Comparison of ENCODE assay signal across 31 cellular contexts in the genomic region with DNA sequence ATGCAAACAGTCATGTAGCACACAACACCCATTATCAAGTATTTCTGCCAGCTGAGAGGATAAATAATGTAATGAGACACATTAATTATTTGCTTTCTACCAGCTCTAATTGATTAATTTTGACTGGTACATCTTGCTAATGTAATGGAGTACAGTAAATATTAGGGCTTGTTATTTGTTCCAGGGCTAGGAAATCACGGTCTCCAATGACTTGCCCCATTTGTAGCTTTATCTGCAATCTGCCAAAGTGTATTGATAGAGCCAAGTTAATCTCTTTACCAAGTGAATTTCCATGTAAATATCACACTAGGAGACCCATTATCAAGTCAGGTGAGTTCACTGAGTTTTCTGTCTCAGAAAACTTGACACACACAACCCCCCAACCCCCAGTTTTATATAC. TPM values are rescaled to one million over a fixed set of nuclear protein-coding genes. Genes with fewer than 3 reads are reported as not detected.
"Had no signal": no experiment of that assay in that cellular context is flagged by ENCODE, and none has a peak within 500 bp of the region (broad histone marks: within the 10 kb centered on the region; RNA-seq: fewer than 3 reads in every experiment).

No MANE protein-coding gene starts in this region.

- H3K4me1 Mint-ChIP-seq: activated CD4-positive, alpha-beta T cell treated with anti-CD3 and anti-CD28 coated beads, Interleukin-2, amount 10 ng/mL, durations not matched to agents 24 days and 14 days; activated naive CD8-positive, alpha-beta T cell treated with anti-CD3 and anti-CD28 coated beads for 36 hours; activated T-helper 17 cell treated with anti-CD3 and anti-CD28 coated beads, Interleukin-2, amount 50 U/mL, for 72 hours; T-helper 17 cell had no signal

- H3K9ac ChIP-seq: SK-N-SH had no signal

- H3K27ac ChIP-seq: brain microvascular endothelial cell, SJSA1, WERI-Rb-1 had no signal

- H3K36me3 Mint-ChIP-seq: activated naive CD8-positive, alpha-beta T cell treated with anti-CD3 and anti-CD28 coated beads for 36 hours had no signal

- H3K27me3 ChIP-seq: brain microvascular endothelial cell, SJSA1 had no signal

- ATAC-seq: activated CD8-positive, alpha-beta T cell treated with anti-CD3 and anti-CD28 coated beads for 36 hours; activated T-cell treated with anti-CD3 and anti-CD28 coated beads, Interleukin-2, amount 50 U/mL, for 72 hours; activated T-helper 17 cell treated with anti-CD3 and anti-CD28 coated beads, Interleukin-2, amount 50 U/mL, for 72 hours; K562; Panc1; T-helper 17 cell had no signal

- H3K9me2 ChIP-seq: SK-N-SH had no signal

- H3K4me1 ChIP-seq: SJSA1 had no signal

- H3K4me2 ChIP-seq: SK-N-SH had no signal

- DNase-seq: activated CD4-positive, alpha-beta T cell treated with anti-CD3 and anti-CD28 coated beads, Interleukin-2, amount 10 ng/mL, durations not matched to agents 24 days and 14 days; activated CD4-positive, alpha-beta T cell treated with anti-CD3 and anti-CD28 coated beads, Interleukin-2, amount 50 U/mL, for 4 hours; activated CD8-positive, alpha-beta T cell treated with anti-CD3 and anti-CD28 coated beads for 36 hours; activated effector memory CD4-positive, alpha-beta T cell treated with anti-CD3 and anti-CD28 coated beads, Interleukin-2, amount 50 U/mL, for 16 hours; activated naive CD4-positive, alpha-beta T cell; activated naive CD4-positive, alpha-beta T cell treated with anti-CD3 and anti-CD28 coated beads, Interleukin-2, amount 50 U/mL, for 16 hours; activated naive CD8-positive, alpha-beta T cell treated with anti-CD3 and anti-CD28 coated beads for 36 hours; activated T-cell treated with anti-CD3 and anti-CD28 coated beads, Interleukin-2, amount 50 U/mL, for 1 hour; activated T-cell treated with anti-CD3 and anti-CD28 coated beads, Interleukin-2, amount 50 U/mL, for 72 hours; amniotic stem cell; aorta; brain microvascular endothelial cell; central memory CD4-positive, alpha-beta T cell; NCI-H1105; NCI-H1436 treated with DMSO at 0.1 percent for 48 hours; NCI-H187 treated with DMSO at 0.1 percent for 48 hours; NCI-H2081 treated with DMSO at 0.1 percent for 48 hours; NCI-H345; NCI-H526; SHP77; SK-N-SH; T-helper 17 cell; WERI-Rb-1 had no signal

- H3K27ac Mint-ChIP-seq: activated CD4-positive, alpha-beta T cell treated with anti-CD3 and anti-CD28 coated beads, Interleukin-2, amount 10 ng/mL, durations not matched to agents 24 days and 14 days; activated CD8-positive, alpha-beta T cell treated with anti-CD3 and anti-CD28 coated beads for 36 hours; activated naive CD8-positive, alpha-beta T cell treated with anti-CD3 and anti-CD28 coated beads for 36 hours; activated T-cell treated with anti-CD3 and anti-CD28 coated beads, Interleukin-2, amount 50 U/mL, for 72 hours; activated T-helper 17 cell treated with anti-CD3 and anti-CD28 coated beads, Interleukin-2, amount 50 U/mL, for 72 hours; T-helper 17 cell had no signal

- H3K4me3 ChIP-seq: K562, SJSA1 had no signal

- H3K36me3 ChIP-seq: brain microvascular endothelial cell, SJSA1, WERI-Rb-1 had no signal

- H3K4me3 Mint-ChIP-seq: activated CD4-positive, alpha-beta T cell treated with anti-CD3 and anti-CD28 coated beads, Interleukin-2, amount 10 ng/mL, durations not matched to agents 24 days and 14 days; activated CD8-positive, alpha-beta T cell treated with anti-CD3 and anti-CD28 coated beads for 36 hours; activated naive CD8-positive, alpha-beta T cell treated with anti-CD3 and anti-CD28 coated beads for 36 hours; activated T-cell treated with anti-CD3 and anti-CD28 coated beads, Interleukin-2, amount 50 U/mL, for 72 hours; activated T-helper 17 cell treated with anti-CD3 and anti-CD28 coated beads, Interleukin-2, amount 50 U/mL, for 72 hours; T-helper 17 cell had no signal

RNA-seq across cellular contexts. Expression of a gene that starts 55.1 kb away (rescaled TPM):
- total RNA-seq: activated CD4-positive, alpha-beta T cell treated with anti-CD3 and anti-CD28 coated beads, Interleukin-2, amount 10 ng/mL, durations not matched to agents 24 days and 14 days; activated CD8-positive, alpha-beta memory T cell treated with anti-CD3 and anti-CD28 coated beads for 36 hours; activated CD8-positive, alpha-beta T cell treated with anti-CD3 and anti-CD28 coated beads for 36 hours; activated naive CD8-positive, alpha-beta T cell treated with anti-CD3 and anti-CD28 coated beads for 36 hours; activated T-cell treated with anti-CD3 and anti-CD28 coated beads, Interleukin-2, amount 50 U/mL, for 72 hours; chondrocyte; K562; MCF 10A; NCI-H460; SJSA1 had no signal
- polyA plus RNA-seq: K562, SK-N-SH had no signal
